Comparison of ENCODE assay signal across 8 cellular contexts in the genomic region with DNA sequence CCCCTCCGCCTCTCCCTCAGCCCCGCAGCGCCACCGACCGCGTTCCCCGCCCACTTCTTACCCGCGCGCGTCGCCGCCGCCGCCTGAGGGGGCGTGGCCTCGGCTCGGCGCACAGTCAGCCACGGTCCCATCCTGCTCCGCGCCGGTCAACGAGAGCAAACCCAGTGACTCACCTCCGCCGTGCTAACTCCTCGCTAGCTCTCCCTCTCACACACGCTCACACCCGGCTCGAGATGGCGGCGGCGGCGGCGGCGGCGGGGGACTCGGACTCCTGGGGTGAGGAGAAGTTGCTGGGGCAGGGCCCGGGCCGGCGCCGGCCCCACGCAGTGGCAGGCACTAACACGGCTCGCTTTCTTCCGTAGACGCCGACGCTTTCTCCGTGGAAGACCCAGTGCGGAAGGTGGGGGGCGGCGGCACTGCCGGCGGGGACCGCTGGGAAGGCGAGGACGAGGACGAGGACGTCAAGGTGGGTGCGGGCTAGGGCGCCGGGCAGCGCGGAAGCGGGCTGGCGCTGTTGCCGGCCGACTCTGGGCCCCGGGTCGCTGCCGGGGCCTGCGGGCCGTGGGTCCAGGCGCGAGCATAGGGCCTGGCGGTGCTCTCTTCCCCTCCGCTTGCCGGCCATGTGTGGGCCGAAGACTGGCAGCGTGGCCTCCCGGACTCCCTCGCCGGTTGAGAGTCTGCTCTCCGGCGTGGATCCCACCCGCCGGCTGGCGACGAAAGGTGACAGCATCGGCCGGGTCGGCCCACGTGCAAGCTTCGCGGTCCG. TPM values are rescaled to one million over a fixed set of nuclear protein-coding genes. Genes with fewer than 3 reads are reported as not detected.
DNase-seq lines count a peak whose midpoint lies in the region; ATAC-seq and TF ChIP-seq lines count a peak whose summit lies in the region.

Gene EIF3J (plus strand): TSS at position 186 of the 766 bp plus-strand sequence. CDS start 48 bp downstream, at position 234.

- H3K27me3 Mint-ChIP-seq in activated naive CD8-positive, alpha-beta T cell treated with anti-CD3 and anti-CD28 coated beads, Interleukin-2, amount 50 U/mL, for 24 hours, result no peaks in the 10 kb centered on the region

- H2BK5ac ChIP-seq in trophoblast cell (ENCODE audit: low read depth, low read length, poor library complexity), result peak within 1 kb of the TSS; percentile 73

- no CpG with 5 or more reads among the region's 97 CpGs for WGBS in trophoblast cell (ENCODE audit: extremely low coverage, insufficient coverage, insufficient read length)
- WGBS in tibial nerve, 2 donors, result 1% methylated on average over 29 to 62 of the region's 97 CpGs

- TF ChIP-seq POLR2A in tibial nerve (IDR thresholded peaks at IDR 0.05), result peak; percentile 63 to 79

- H3K36me3 ChIP-seq in trophoblast cell (ENCODE audit: control insufficient read depth in 1 of 2, insufficient read depth in 2 of 2, low read length in 2 of 2) (peaks cover 5% of the 10 kb centered on the region in 2 experiments), tibial nerve (peaks cover 0 to 26% (median 0%) of the 10 kb centered on the region in 3 donors)

- H3K9me3 ChIP-seq in trophoblast cell (ENCODE audit: insufficient read depth, low read depth, low read length) (no peaks in the 10 kb centered on the region), tibial nerve (no peaks in the 10 kb centered on the region)

- peaks cover 12% of the 10 kb centered on the region for H3K79me1 ChIP-seq in trophoblast cell (ENCODE audit: low read length)

- H3K27ac ChIP-seq in trophoblast cell (ENCODE audit: low read depth, low read length) (peak within 1 kb of the TSS; percentile 91), tibial nerve (peak within 1 kb of the TSS; percentile 92 to 98 (median 97))

- peak within 1 kb of the TSS; percentile 96 for H3K27ac Mint-ChIP-seq in activated naive CD8-positive, alpha-beta T cell treated with anti-CD3 and anti-CD28 coated beads, Interleukin-2, amount 50 U/mL, for 24 hours

- peaks cover 40% of the 10 kb centered on the region for H3K36me3 Mint-ChIP-seq in activated naive CD8-positive, alpha-beta T cell treated with anti-CD3 and anti-CD28 coated beads, Interleukin-2, amount 50 U/mL, for 24 hours (ENCODE audit: low read depth)

- DNase-seq in GM12864 (ENCODE audit: low read depth) (peak; percentile 82), NCI-H1105 treated with DMSO at 0.1 percent for 48 hours (lab: John Stamatoyannopoulos, UW) (peak; percentile 81), SW 1271 (lab: John Stamatoyannopoulos, UW) (peak; percentile 85 to 95), cardiac septum (ENCODE audit: low spot score) (peak; percentile 98), trophoblast cell (peak; percentile 97), tibial nerve (ENCODE audit: low spot score in 2 of 2) (peak; percentile 88)
- peak; percentile 94 for DNase-seq in activated naive CD8-positive, alpha-beta T cell treated with anti-CD3 and anti-CD28 coated beads, Interleukin-2, amount 50 U/mL, for 24 hours

- peak within 1 kb of the TSS; percentile 84 for H4K12ac ChIP-seq in trophoblast cell (ENCODE audit: low read depth, low read length)

- H3K4me1 Mint-ChIP-seq in activated naive CD8-positive, alpha-beta T cell treated with anti-CD3 and anti-CD28 coated beads, Interleukin-2, amount 50 U/mL, for 24 hours, result peaks cover 53% of the 10 kb centered on the region

- H3K23ac ChIP-seq in trophoblast cell (ENCODE audit: low read length), result no peak within 1 kb of the TSS

- H4K8ac ChIP-seq in trophoblast cell (ENCODE audit: low read depth, low read length), result peak within 1 kb of the TSS; percentile 78

- TF ChIP-seq EP300 in tibial nerve (IDR thresholded peaks at IDR 0.05), result peak in 1 of 2 donors; percentile 88

- TF ChIP-seq CTCF in GM12864 (IDR thresholded peaks at IDR 0.05; ENCODE audit: low read depth, low read length, missing control alignments) (no peak), tibial nerve (IDR thresholded peaks at IDR 0.05) (no peak)

- intact Hi-C loops in cardiac septum (cut with DNase I), result loop anchor here (5.0 kb wide), 2 partner anchors 110 to 190 kb away; partner anchors contain the start of gene CTDSPL2

- H3K4me2 ChIP-seq in trophoblast cell (ENCODE audit: low read length), result peak within 1 kb of the TSS; percentile 88

- peaks cover 13% of the 10 kb centered on the region for H3K79me2 ChIP-seq in trophoblast cell (ENCODE audit: control insufficient read depth, insufficient read depth, low read length, poor library complexity)

- H3K9ac ChIP-seq in trophoblast cell (ENCODE audit: low read length), result peak within 1 kb of the TSS; percentile 99

- H3K4ac ChIP-seq in trophoblast cell (ENCODE audit: low read depth, low read length), result peak within 1 kb of the TSS; percentile 77

- no peaks in the 10 kb centered on the region for H3K9me3 Mint-ChIP-seq in activated naive CD8-positive, alpha-beta T cell treated with anti-CD3 and anti-CD28 coated beads, Interleukin-2, amount 50 U/mL, for 24 hours

- peak within 1 kb of the TSS; percentile 92 for H3K14ac ChIP-seq in trophoblast cell (ENCODE audit: low read length)

- peak within 1 kb of the TSS; percentile 8 for H2AK5ac ChIP-seq in trophoblast cell (ENCODE audit: low read length)

- peak within 1 kb of the TSS; percentile 97 for H3K4me3 Mint-ChIP-seq in activated naive CD8-positive, alpha-beta T cell treated with anti-CD3 and anti-CD28 coated beads, Interleukin-2, amount 50 U/mL, for 24 hours

- peak within 1 kb of the TSS; percentile 83 for H4K91ac ChIP-seq in trophoblast cell (ENCODE audit: low read depth, low read length)

- H3K4me3 ChIP-seq in GM12864 (ENCODE audit: low read depth, low read length) (peak within 1 kb of the TSS; percentile 92), trophoblast cell (ENCODE audit: low read depth, low read length) (peak within 1 kb of the TSS; percentile 90), tibial nerve (peak within 1 kb of the TSS; percentile 79 to 88 (median 84))

- H2BK12ac ChIP-seq in trophoblast cell (ENCODE audit: low read length), result no peak within 1 kb of the TSS

- peak; percentile 84 for ATAC-seq in HG02678 (IDR thresholded peaks at IDR 0.05; ENCODE audit: unreplicated experiment)
- peak; percentile 98 for ATAC-seq in activated naive CD8-positive, alpha-beta T cell treated with anti-CD3 and anti-CD28 coated beads, Interleukin-2, amount 50 U/mL, for 24 hours

- peak within 1 kb of the TSS; percentile 50 for H3K18ac ChIP-seq in trophoblast cell (ENCODE audit: low read length)

- H3K4me1 ChIP-seq in trophoblast cell (ENCODE audit: control insufficient read depth in 1 of 2, insufficient read depth in 2 of 2, low read length in 2 of 2) (peaks cover 0 to 5% of the 10 kb centered on the region in 2 experiments), tibial nerve (peaks cover 0 to 50% (median 24%) of the 10 kb centered on the region in 4 donors)

- H3K27me3 ChIP-seq in trophoblast cell (ENCODE audit: insufficient read depth, low read length), result no peaks in the 10 kb centered on the region
- H3K27me3 ChIP-seq in tibial nerve, result no peaks in the 10 kb centered on the region

- peak within 1 kb of the TSS; percentile 85 for H2AFZ ChIP-seq in trophoblast cell (ENCODE audit: insufficient read depth, low read length, poor library complexity)

- H2BK120ac ChIP-seq in trophoblast cell (ENCODE audit: insufficient read depth, low read length, poor library complexity), result peak within 1 kb of the TSS; percentile 65

RNA-seq across cellular contexts. Expression of gene EIF3J, which starts in this region (rescaled TPM):
- total RNA-seq in cardiac septum (78.4 TPM), tibial nerve (10 to 100 TPM; 53.6 to 93.6 (median 74.7) TPM)
- polyA plus RNA-seq in trophoblast cell (2013), result 75.9 and 78.9 TPM in 2 replicates

Comparison
In these comparisons a context has a peak if more than half of its experiments do, and no peak if none do; other contexts are left out.
1. Peak in every context shown above with its lines: DNase-seq, ATAC-seq, H3K4me3 ChIP-seq and H3K27ac ChIP-seq.